ENCODE assay signal across 33 cellular contexts in genomic region chr1:226384040-226384439, GRCh38.
"Had no signal": no experiment of that assay in that cellular context is flagged by ENCODE, and none has a peak within 500 bp of the region (broad histone marks: within the 10 kb centered on the region; RNA-seq: fewer than 3 reads in every experiment).

No MANE protein-coding gene starts in this region.

- H3K4me1 ChIP-seq: ascending aorta, breast epithelium, esophagus muscularis mucosa, foreskin keratinocyte, gastrocnemius medialis had no signal

- ATAC-seq: activated CD4-positive, alpha-beta T cell treated with anti-CD3 and anti-CD28 coated beads for 36 hours; activated naive CD4-positive, alpha-beta T cell treated with anti-CD3 and anti-CD28 coated beads, Interleukin-2, amount 50 U/mL, for 72 hours; activated T-cell treated with anti-CD3 and anti-CD28 coated beads, Interleukin-2, amount 50 U/mL, for 72 hours; effector memory CD8-positive, alpha-beta T cell; foreskin keratinocyte; gastrocnemius medialis; T-helper 17 cell had no signal

- H3K9me3 ChIP-seq: ascending aorta, breast epithelium, esophagus muscularis mucosa, gastrocnemius medialis had no signal

- H3K4me3 ChIP-seq: ascending aorta, breast epithelium, cardiac muscle cell, esophagus muscularis mucosa, gastrocnemius medialis had no signal

- H3K27ac ChIP-seq: ascending aorta, breast epithelium, cardiac muscle cell, esophagus muscularis mucosa, foreskin keratinocyte, gastrocnemius medialis, WERI-Rb-1 had no signal

- H3K27me3 Mint-ChIP-seq: activated B cell treated with CpG ODN at 0.5 μM for 24 hours; activated CD4-positive, alpha-beta memory T cell treated with anti-CD3 and anti-CD28 coated beads, Interleukin-2, amount 10 ng/mL, durations not matched to agents 7 days and 5 days; activated CD4-positive, alpha-beta T cell treated with anti-CD3 and anti-CD28 coated beads for 36 hours; activated CD4-positive, alpha-beta T cell treated with anti-CD3 and anti-CD28 coated beads, Interleukin-2, amount 10 ng/mL, durations not matched to agents 7 days and 5 days; activated naive CD4-positive, alpha-beta T cell treated with anti-CD3 and anti-CD28 coated beads, Interleukin-2, amount 10 ng/mL, durations not matched to agents 7 days and 5 days; activated naive CD8-positive, alpha-beta T cell treated with anti-CD3 and anti-CD28 coated beads, Interleukin-2, amount 10 ng/mL, durations not matched to agents 7 days and 5 days; activated T-cell treated with anti-CD3 and anti-CD28 coated beads, Interleukin-2, amount 50 U/mL, for 24 hours; brain; central memory CD8-positive, alpha-beta T cell; effector memory CD8-positive, alpha-beta T cell; T-helper 17 cell had no signal

- H3K27me3 ChIP-seq: ascending aorta, breast epithelium, cardiac muscle cell, esophagus muscularis mucosa, foreskin keratinocyte, gastrocnemius medialis had no signal

- H3K4me1 Mint-ChIP-seq: activated B cell treated with CpG ODN at 0.5 μM for 24 hours, brain had no signal

- H3K9me3 Mint-ChIP-seq: activated B cell treated with CpG ODN at 0.5 μM for 24 hours; activated CD4-positive, alpha-beta memory T cell treated with anti-CD3 and anti-CD28 coated beads, Interleukin-2, amount 10 ng/mL, durations not matched to agents 7 days and 5 days; activated CD4-positive, alpha-beta T cell treated with anti-CD3 and anti-CD28 coated beads, Interleukin-2, amount 10 ng/mL, durations not matched to agents 7 days and 5 days; activated naive CD4-positive, alpha-beta T cell treated with anti-CD3 and anti-CD28 coated beads, Interleukin-2, amount 10 ng/mL, durations not matched to agents 7 days and 5 days; activated naive CD4-positive, alpha-beta T cell treated with anti-CD3 and anti-CD28 coated beads, Interleukin-2, amount 50 U/mL, for 72 hours; activated naive CD8-positive, alpha-beta T cell treated with anti-CD3 and anti-CD28 coated beads, Interleukin-2, amount 10 ng/mL, durations not matched to agents 7 days and 5 days; activated T-cell treated with anti-CD3 and anti-CD28 coated beads, Interleukin-2, amount 50 U/mL, for 24 hours; activated T-cell treated with anti-CD3 and anti-CD28 coated beads, Interleukin-2, amount 50 U/mL, for 72 hours; brain; central memory CD8-positive, alpha-beta T cell; effector memory CD8-positive, alpha-beta T cell; T-helper 2 cell treated with Interferon-gamma antibody and Interleukin-4, amounts not matched to agents 5 μg/mL and 100 μg/mL, for 36 hours had no signal

- DNase-seq: activated B cell treated with CpG ODN at 0.5 μM for 24 hours; activated CD4-positive, alpha-beta memory T cell treated with anti-CD3 and anti-CD28 coated beads, Interleukin-2, amount 10 ng/mL, durations not matched to agents 7 days and 5 days; activated CD4-positive, alpha-beta T cell treated with anti-CD3 and anti-CD28 coated beads for 36 hours; activated CD4-positive, alpha-beta T cell treated with anti-CD3 and anti-CD28 coated beads, Interleukin-2, amount 10 ng/mL, durations not matched to agents 7 days and 5 days; activated CD4-positive, alpha-beta T cell treated with anti-CD3 and anti-CD28 coated beads, Interleukin-2, amount 50 U/mL, for 4 hours; activated CD4-positive, CD25-positive, alpha-beta regulatory T cell treated with anti-CD3 and anti-CD28 coated beads, Interleukin-2, amount 50 U/mL, for 72 hours; activated CD8-positive, alpha-beta memory T cell treated with anti-CD3 and anti-CD28 coated beads, Interleukin-2, amount 50 U/mL, for 48 hours; activated gamma-delta T cell; activated naive CD4-positive, alpha-beta T cell; activated naive CD4-positive, alpha-beta T cell treated with anti-CD3 and anti-CD28 coated beads, Interleukin-2, amount 10 ng/mL, durations not matched to agents 7 days and 5 days; activated naive CD8-positive, alpha-beta T cell treated with anti-CD3 and anti-CD28 coated beads, Interleukin-2, amount 10 ng/mL, durations not matched to agents 7 days and 5 days; activated T-cell treated with anti-CD3 and anti-CD28 coated beads for 4 hours; activated T-cell treated with anti-CD3 and anti-CD28 coated beads, Interleukin-2, amount 50 U/mL, for 24 hours; activated T-cell treated with anti-CD3 and anti-CD28 coated beads, Interleukin-2, amount 50 U/mL, for 72 hours; cortex of kidney; dermis blood vessel endothelial cell; effector CD4-positive, alpha-beta T cell; effector memory CD8-positive, alpha-beta T cell; erythroblast; foreskin keratinocyte; gastrocnemius medialis; T-helper 1 cell; T-helper 17 cell; T1000; WERI-Rb-1 had no signal

- H3K27ac Mint-ChIP-seq: activated B cell treated with CpG ODN at 0.5 μM for 24 hours; activated CD4-positive, alpha-beta memory T cell treated with anti-CD3 and anti-CD28 coated beads, Interleukin-2, amount 10 ng/mL, durations not matched to agents 7 days and 5 days; activated CD4-positive, alpha-beta T cell treated with anti-CD3 and anti-CD28 coated beads for 36 hours; activated CD4-positive, alpha-beta T cell treated with anti-CD3 and anti-CD28 coated beads, Interleukin-2, amount 10 ng/mL, durations not matched to agents 7 days and 5 days; activated naive CD4-positive, alpha-beta T cell treated with anti-CD3 and anti-CD28 coated beads, Interleukin-2, amount 10 ng/mL, durations not matched to agents 7 days and 5 days; activated naive CD8-positive, alpha-beta T cell treated with anti-CD3 and anti-CD28 coated beads, Interleukin-2, amount 10 ng/mL, durations not matched to agents 7 days and 5 days; activated T-cell treated with anti-CD3 and anti-CD28 coated beads, Interleukin-2, amount 50 U/mL, for 24 hours; brain; effector memory CD8-positive, alpha-beta T cell; T-helper 17 cell; T-helper 2 cell treated with Interferon-gamma antibody and Interleukin-4, amounts not matched to agents 5 μg/mL and 100 μg/mL, for 36 hours had no signal

- H3K4me3 Mint-ChIP-seq: activated B cell treated with CpG ODN at 0.5 μM for 24 hours; activated CD4-positive, alpha-beta memory T cell treated with anti-CD3 and anti-CD28 coated beads, Interleukin-2, amount 10 ng/mL, durations not matched to agents 7 days and 5 days; activated CD4-positive, alpha-beta T cell treated with anti-CD3 and anti-CD28 coated beads for 36 hours; activated CD4-positive, alpha-beta T cell treated with anti-CD3 and anti-CD28 coated beads, Interleukin-2, amount 10 ng/mL, durations not matched to agents 7 days and 5 days; activated naive CD4-positive, alpha-beta T cell treated with anti-CD3 and anti-CD28 coated beads, Interleukin-2, amount 10 ng/mL, durations not matched to agents 7 days and 5 days; activated naive CD8-positive, alpha-beta T cell treated with anti-CD3 and anti-CD28 coated beads, Interleukin-2, amount 10 ng/mL, durations not matched to agents 7 days and 5 days; activated T-cell treated with anti-CD3 and anti-CD28 coated beads, Interleukin-2, amount 50 U/mL, for 24 hours; activated T-cell treated with anti-CD3 and anti-CD28 coated beads, Interleukin-2, amount 50 U/mL, for 72 hours; brain; central memory CD8-positive, alpha-beta T cell; effector memory CD8-positive, alpha-beta T cell; T-helper 17 cell; T-helper 2 cell treated with Interferon-gamma antibody and Interleukin-4, amounts not matched to agents 5 μg/mL and 100 μg/mL, for 36 hours had no signal
